ENCODE assay signal across 8 cellular contexts in genomic region chr12:102958073-102958829, GRCh38. TPM values are rescaled to one million over a fixed set of nuclear protein-coding genes. Genes with fewer than 3 reads are reported as not detected.
DNase-seq lines count a peak whose midpoint lies in the region; ATAC-seq and TF ChIP-seq lines count a peak whose summit lies in the region.

No MANE protein-coding gene starts in this region.

- H3K9ac ChIP-seq in liver (ENCODE audit: low read depth in 1 of 2, low read length in 2 of 2), result no peak overlapping the region

- 3% methylated on average over 83 of the region's 83 CpGs for WGBS in liver
- WGBS in urinary bladder, result under 1% methylated on average over 83 of the region's 83 CpGs

- TF ChIP-seq CTCF in astrocyte of the spinal cord (IDR thresholded peaks at IDR 0.05; ENCODE audit: low read depth, low read length) (no peak), liver (IDR thresholded peaks at IDR 0.05; ENCODE audit: low read depth, low read length, missing input control) (no peak)

- peaks cover 14 to 38% (median 26%) of the 10 kb centered on the region in 4 donors for H3K4me1 ChIP-seq in liver (ENCODE audit: control insufficient read depth in 4 of 4, insufficient read depth in 4 of 4, low read length in 3 of 4)
- H3K4me1 ChIP-seq in urinary bladder (ENCODE audit: insufficient read depth), result no peaks in the 10 kb centered on the region

- no peak overlapping the region for H3K27ac ChIP-seq in liver (ENCODE audit: low read depth in 1 of 2, low read length in 2 of 2)
- no peak overlapping the region for H3K27ac ChIP-seq in urinary bladder (ENCODE audit: low read depth)

- in situ Hi-C loops in astrocyte of the spinal cord (cut with HindIII; ENCODE audit: low sequenced_read_pairs), result no loop called here

- TF ChIP-seq RAD21 in liver (IDR thresholded peaks at IDR 0.05), result no peak

- peaks cover 1 to 15% (median 5%) of the 10 kb centered on the region in 4 donors for H3K9me3 ChIP-seq in liver (ENCODE audit: control insufficient read depth in 4 of 4, low read length in 3 of 4)

- no peaks in the 10 kb centered on the region for H3K36me3 ChIP-seq in liver (ENCODE audit: control insufficient read depth in 4 of 4, insufficient read depth in 3 of 4, low read depth in 1 of 4, low read length in 3 of 4)
- no peaks in the 10 kb centered on the region for H3K36me3 ChIP-seq in urinary bladder (ENCODE audit: insufficient read depth)

- ATAC-seq in GM19351 (IDR thresholded peaks at IDR 0.05; ENCODE audit: unreplicated experiment) (peak; percentile 62), HG03558 (IDR thresholded peaks at IDR 0.05; ENCODE audit: extremely low read depth, unreplicated experiment) (peak; percentile 45)

- H3K27me3 ChIP-seq in liver (ENCODE audit: control insufficient read depth in 4 of 4, insufficient read depth in 4 of 4, low read length in 3 of 4), result peaks cover 0 to 43% (median 13%) of the 10 kb centered on the region in 4 donors

- H3K4me3 ChIP-seq in astrocyte of the spinal cord (ENCODE audit: low read depth, low read length), result peak overlapping the region; percentile 10
- H3K4me3 ChIP-seq in liver (ENCODE audit: low read depth in 1 of 3, low read length in 3 of 3), result peak overlapping the region in 2 of 3 donors; percentile 61 to 65
- peak overlapping the region; percentile 26 for H3K4me3 ChIP-seq in urinary bladder (ENCODE audit: low read depth, low read length)

- DNase-seq in DMS53 (lab: John Stamatoyannopoulos, UW), result peak; percentile 78
- peak; percentile 27 for DNase-seq in astrocyte of the spinal cord (ENCODE audit: low read depth, low spot score)
- no peak for DNase-seq in ureter (ENCODE audit: low spot score)
- DNase-seq in NK-92 treated with Interleukin-12 subunit alpha and Interleukin-12 subunit beta, amount 100 ng/mL, for 24 hours (lab: John Stamatoyannopoulos, UW), result no peak

TF ChIP-seq in liver, 16 proteins besides CTCF, POLR2A, EP300 and RAD21:
- TF ChIP-seq YY1 (IDR thresholded peaks at IDR 0.05) (no peak), TAF1 (conservative IDR thresholded peaks at IDR 0.05) (no peak), FOXA2 (IDR thresholded peaks at IDR 0.05) (no peak), HNF4G (IDR thresholded peaks at IDR 0.05) (no peak), ATF3 (IDR thresholded peaks at IDR 0.05) (no peak), EGR1 (IDR thresholded peaks at IDR 0.05; ENCODE audit: low read depth in 2 of 2) (no peak)

RNA-seq across cellular contexts. Expression of gene ASCL1, which starts 0.8 kb away (rescaled TPM):
- total RNA-seq in liver, result not detected
- polyA plus RNA-seq in liver, result under 1 TPM in 1 of 2 donors, not detected in 1; 0.06 TPM
- total RNA-seq in urinary bladder, result 0.32 TPM
- polyA plus RNA-seq in urinary bladder, result 0.04 TPM
- total RNA-seq in ureter, result not detected

RNA-seq across cellular contexts. Expression of gene PAH, which starts 41.2 kb away (rescaled TPM):
- 100 to 1,000 TPM; 327 to 696 TPM for total RNA-seq in liver
- polyA plus RNA-seq in liver, result 100 to 1,000 TPM; 521 to 615 TPM
- total RNA-seq in urinary bladder, result 2.3 TPM
- polyA plus RNA-seq in urinary bladder, result 0.37 TPM
- 2.2 TPM for total RNA-seq in ureter

Comparison
In these comparisons a context has a peak if more than half of its experiments do, and no peak if none do; other contexts are left out.
1. DNase-seq: peak in DMS53 (single experiment) and astrocyte of the spinal cord (single experiment); none in ureter (single experiment) and NK-92 treated with Interleukin-12 subunit alpha and Interleukin-12 subunit beta, amount 100 ng/mL, for 24 hours (single experiment).
2. H3K4me3 ChIP-seq: peak in every context shown above with its lines; median percentile 63 in liver; 26 in urinary bladder; 10 in astrocyte of the spinal cord.
3. RNA of gene PAH, which starts 41.2 kb away (total RNA-seq): 327 to 696 TPM in liver; 2.3 TPM in urinary bladder (single experiment) and 2.2 TPM in ureter (single experiment); every median in the first group is over 10 times any median in the second.